Comparison of ENCODE assay signal across 15 cellular contexts in the genomic region with DNA sequence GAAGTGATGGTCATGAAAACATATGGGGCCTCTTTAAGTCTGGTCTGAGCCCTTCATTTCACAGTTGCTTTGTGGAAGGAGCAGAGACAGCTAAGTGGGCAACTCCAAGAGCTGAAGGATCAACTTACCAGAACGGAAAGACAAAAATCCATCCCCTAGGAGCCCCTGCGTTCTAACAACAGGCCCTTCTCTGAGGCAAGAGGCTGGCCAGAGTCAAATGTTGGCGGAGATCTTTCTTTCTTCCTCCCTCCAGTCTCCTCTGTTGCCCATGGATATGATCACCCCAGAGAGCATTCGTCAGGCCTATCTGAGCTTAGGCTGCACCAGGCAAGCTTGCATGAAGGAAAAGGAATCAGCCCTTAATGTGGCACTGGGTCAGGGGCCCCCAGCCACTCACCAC. TPM values are rescaled to one million over a fixed set of nuclear protein-coding genes. Genes with fewer than 3 reads are reported as not detected.
DNase-seq lines count a peak whose midpoint lies in the region; ATAC-seq lines count a peak whose summit lies in the region.
"Had no signal": no experiment of that assay in that cellular context is flagged by ENCODE, and none has a peak within 500 bp of the region (broad histone marks: within the 10 kb centered on the region; RNA-seq: fewer than 3 reads in every experiment).

No MANE protein-coding gene starts in this region.

- H3K4me3 ChIP-seq in mesendoderm (ENCODE audit: low read length) = no peak overlapping the region
- H3K4me3 ChIP-seq in naive thymus-derived CD4-positive, alpha-beta T cell (ENCODE audit: low read length) = no peak overlapping the region

- H3K4me3 Mint-ChIP-seq in activated CD8-positive, alpha-beta memory T cell treated with anti-CD3 and anti-CD28 coated beads, Interleukin-2, amount 10 ng/mL, durations not matched to agents 7 days and 5 days = no peak overlapping the region
- H3K4me3 Mint-ChIP-seq in stimulated activated effector memory CD8-positive, alpha-beta T cell treated with anti-CD3 and anti-CD28 coated beads, Interleukin-12 subunit alpha, Interleukin-12 subunit beta, amount 100 ng/mL, for 72 hours = no peak overlapping the region
- H3K4me3 Mint-ChIP-seq in naive thymus-derived CD4-positive, alpha-beta T cell = no peak overlapping the region
- H3K4me3 Mint-ChIP-seq: CD14-positive monocyte; CD8-positive, alpha-beta memory T cell; HFFc6 had no signal

- no peaks in the 10 kb centered on the region for H3K79me2 ChIP-seq in mesendoderm (ENCODE audit: control insufficient read depth, insufficient read depth, low read length)

- H4K8ac ChIP-seq in mesendoderm (ENCODE audit: low read depth, low read length) = no peak overlapping the region

- no peak overlapping the region for H2BK15ac ChIP-seq in mesendoderm (replicated peaks; ENCODE audit: low read depth)

- no peaks in the 10 kb centered on the region for H3K27me3 ChIP-seq in mesendoderm (ENCODE audit: insufficient read depth, low read length, poor library complexity)
- H3K27me3 ChIP-seq in naive thymus-derived CD4-positive, alpha-beta T cell (ENCODE audit: control insufficient read depth in 2 of 2, insufficient read depth in 2 of 2, low read length in 2 of 2) = no peaks in the 10 kb centered on the region

- H3K4me1 ChIP-seq in mesendoderm (ENCODE audit: control insufficient read depth, low read depth, low read length) = peaks cover 4% of the 10 kb centered on the region
- peaks cover 2 to 8% of the 10 kb centered on the region in 2 donors for H3K4me1 ChIP-seq in naive thymus-derived CD4-positive, alpha-beta T cell (ENCODE audit: control insufficient read depth in 2 of 2, insufficient read depth in 2 of 2, low read length in 2 of 2)
- H3K4me1 ChIP-seq: Caco-2 had no signal

- H3K56ac ChIP-seq in mesendoderm (ENCODE audit: low read length) = no peak overlapping the region

- H3K36me3 Mint-ChIP-seq in activated CD8-positive, alpha-beta memory T cell treated with anti-CD3 and anti-CD28 coated beads, Interleukin-2, amount 10 ng/mL, durations not matched to agents 7 days and 5 days = peaks cover 1% of the 10 kb centered on the region
- no peaks in the 10 kb centered on the region for H3K36me3 Mint-ChIP-seq in stimulated activated effector memory CD8-positive, alpha-beta T cell treated with anti-CD3 and anti-CD28 coated beads, Interleukin-12 subunit alpha, Interleukin-12 subunit beta, amount 100 ng/mL, for 72 hours
- H3K36me3 Mint-ChIP-seq in naive thymus-derived CD4-positive, alpha-beta T cell = peaks cover 0 to 4% (median 0%) of the 10 kb centered on the region in 5 donors
- H3K36me3 Mint-ChIP-seq: CD14-positive monocyte; CD8-positive, alpha-beta memory T cell had no signal

- no peak overlapping the region for H3K27ac ChIP-seq in mesendoderm (ENCODE audit: low read depth, low read length)
- no peak overlapping the region for H3K27ac ChIP-seq in naive thymus-derived CD4-positive, alpha-beta T cell (ENCODE audit: low read depth, low read length)
- H3K27ac ChIP-seq: 22Rv1, HL-60 had no signal

- H3K9me3 Mint-ChIP-seq in activated CD8-positive, alpha-beta memory T cell treated with anti-CD3 and anti-CD28 coated beads, Interleukin-2, amount 10 ng/mL, durations not matched to agents 7 days and 5 days (ENCODE audit: low read depth) = no peaks in the 10 kb centered on the region
- no peaks in the 10 kb centered on the region for H3K9me3 Mint-ChIP-seq in stimulated activated effector memory CD8-positive, alpha-beta T cell treated with anti-CD3 and anti-CD28 coated beads, Interleukin-12 subunit alpha, Interleukin-12 subunit beta, amount 100 ng/mL, for 72 hours
- peaks cover 0 to 2% (median 0%) of the 10 kb centered on the region in 11 donors for H3K9me3 Mint-ChIP-seq in naive thymus-derived CD4-positive, alpha-beta T cell
- H3K9me3 Mint-ChIP-seq: CD14-positive monocyte; CD8-positive, alpha-beta memory T cell; HFFc6 had no signal

- no peak overlapping the region for H2BK120ac ChIP-seq in mesendoderm (ENCODE audit: low read depth, low read length)

- H3K18ac ChIP-seq in mesendoderm (ENCODE audit: low read length) = peak overlapping the region; percentile 70

- intact Hi-C loops in naive thymus-derived CD4-positive, alpha-beta T cell (cut with micrococcal nuclease) = no loop called here

- no peaks in the 10 kb centered on the region for H3K79me1 ChIP-seq in mesendoderm (ENCODE audit: low read length)

- H4K5ac ChIP-seq in mesendoderm (ENCODE audit: low read length) = no peak overlapping the region

- no peak overlapping the region for H2AK5ac ChIP-seq in mesendoderm (ENCODE audit: low read length)

- H3K4me2 ChIP-seq in mesendoderm (ENCODE audit: low read length) = no peak overlapping the region

- H3K23ac ChIP-seq in mesendoderm (ENCODE audit: low read length) = no peak overlapping the region

- CTCF ChIA-PET in activated CD8-positive, alpha-beta memory T cell treated with anti-CD3 and anti-CD28 coated beads, Interleukin-2, amount 10 ng/mL, durations not matched to agents 7 days and 5 days (lab: Charles Lee) = no interaction called here
- CTCF ChIA-PET in naive thymus-derived CD4-positive, alpha-beta T cell (lab: Charles Lee) = no interaction called here

- H3K9me3 ChIP-seq in naive thymus-derived CD4-positive, alpha-beta T cell (ENCODE audit: control insufficient read depth in 2 of 3, low read length in 3 of 3) = no peaks in the 10 kb centered on the region

- peak; percentile 42 for DNase-seq in activated CD8-positive, alpha-beta memory T cell treated with anti-CD3 and anti-CD28 coated beads for 24 hours
- no peak for DNase-seq in activated CD8-positive, alpha-beta memory T cell treated with anti-CD3 and anti-CD28 coated beads, Interleukin-2, amount 10 ng/mL, durations not matched to agents 7 days and 5 days
- no peak for DNase-seq in mesendoderm
- DNase-seq in stimulated activated effector memory CD8-positive, alpha-beta T cell treated with anti-CD3 and anti-CD28 coated beads, Interleukin-12 subunit alpha, Interleukin-12 subunit beta, amount 100 ng/mL, for 72 hours (ENCODE audit: low spot score in 2 of 2) = no peak
- DNase-seq in NCI-H345 treated with DMSO at 0.1 percent for 48 hours (lab: John Stamatoyannopoulos, UW; ENCODE audit: unreplicated experiment) = no peak
- DNase-seq in naive thymus-derived CD4-positive, alpha-beta T cell = no peak
- no peak for DNase-seq in NCI-H69 (lab: John Stamatoyannopoulos, UW)
- DNase-seq: Caco-2; CD8-positive, alpha-beta memory T cell; DND-41; HCEC 1CT; HFFc6 had no signal

- no peaks in the 10 kb centered on the region for H3K36me3 ChIP-seq in mesendoderm (ENCODE audit: control insufficient read depth, insufficient read depth, low read length)
- no peaks in the 10 kb centered on the region for H3K36me3 ChIP-seq in naive thymus-derived CD4-positive, alpha-beta T cell (ENCODE audit: control insufficient read depth in 2 of 3, insufficient read depth in 3 of 3, low read length in 3 of 3)

- ATAC-seq in activated CD8-positive, alpha-beta memory T cell treated with anti-CD3 and anti-CD28 coated beads, Interleukin-2, amount 10 ng/mL, durations not matched to agents 7 days and 5 days = no peak
- ATAC-seq in stimulated activated effector memory CD8-positive, alpha-beta T cell treated with anti-CD3 and anti-CD28 coated beads, Interleukin-12 subunit alpha, Interleukin-12 subunit beta, amount 100 ng/mL, for 72 hours = no peak
- no peak for ATAC-seq in naive thymus-derived CD4-positive, alpha-beta T cell

- no peak overlapping the region for H3K9ac ChIP-seq in mesendoderm (ENCODE audit: low read length)

- peaks cover 5% of the 10 kb centered on the region for H3K27me3 Mint-ChIP-seq in activated CD8-positive, alpha-beta memory T cell treated with anti-CD3 and anti-CD28 coated beads, Interleukin-2, amount 10 ng/mL, durations not matched to agents 7 days and 5 days
- H3K27me3 Mint-ChIP-seq in naive thymus-derived CD4-positive, alpha-beta T cell = peaks cover 0 to 4% (median 0%) of the 10 kb centered on the region in 5 donors

- POLR2A ChIA-PET in naive thymus-derived CD4-positive, alpha-beta T cell (lab: Charles Lee) = no interaction called here

- H3K4ac ChIP-seq in mesendoderm (ENCODE audit: low read depth, low read length) = no peak overlapping the region

- no CpG with 5 or more reads among the region's 4 CpGs for WGBS in mesendoderm (ENCODE audit: extremely low coverage, insufficient coverage, low lambda C conversion rate)

- H2BK5ac ChIP-seq in mesendoderm (ENCODE audit: low read length) = no peak overlapping the region

- H3K4me1 Mint-ChIP-seq in activated CD8-positive, alpha-beta memory T cell treated with anti-CD3 and anti-CD28 coated beads, Interleukin-2, amount 10 ng/mL, durations not matched to agents 7 days and 5 days = peaks cover 31% of the 10 kb centered on the region
- peaks cover 24% of the 10 kb centered on the region for H3K4me1 Mint-ChIP-seq in stimulated activated effector memory CD8-positive, alpha-beta T cell treated with anti-CD3 and anti-CD28 coated beads, Interleukin-12 subunit alpha, Interleukin-12 subunit beta, amount 100 ng/mL, for 72 hours
- H3K4me1 Mint-ChIP-seq in naive thymus-derived CD4-positive, alpha-beta T cell = peaks cover 4 to 43% (median 8%) of the 10 kb centered on the region in 7 donors

- H3K27ac Mint-ChIP-seq in activated CD8-positive, alpha-beta memory T cell treated with anti-CD3 and anti-CD28 coated beads, Interleukin-2, amount 10 ng/mL, durations not matched to agents 7 days and 5 days = no peak overlapping the region
- H3K27ac Mint-ChIP-seq in stimulated activated effector memory CD8-positive, alpha-beta T cell treated with anti-CD3 and anti-CD28 coated beads, Interleukin-12 subunit alpha, Interleukin-12 subunit beta, amount 100 ng/mL, for 72 hours = peak overlapping the region; percentile 39
- no peak overlapping the region for H3K27ac Mint-ChIP-seq in naive thymus-derived CD4-positive, alpha-beta T cell
- H3K27ac Mint-ChIP-seq: CD8-positive, alpha-beta memory T cell; HFFc6 had no signal

RNA-seq across cellular contexts. Expression of gene CCND2, which starts 53.1 kb away (rescaled TPM):
- 100 to 1,000 TPM; 492 to 862 TPM for total RNA-seq in activated CD8-positive, alpha-beta memory T cell treated with anti-CD3 and anti-CD28 coated beads, Interleukin-2, amount 10 ng/mL, durations not matched to agents 7 days and 5 days
- polyA plus RNA-seq in mesendoderm (2013, experiment 1 of 2) = 117 TPM
- polyA plus RNA-seq in mesendoderm (2013, experiment 2 of 2) = 108 TPM
- 100 to 1,000 TPM in 3 of 5 experiments, 10 to 100 TPM in 2; 95.7 to 659 (median 125) TPM for total RNA-seq in naive thymus-derived CD4-positive, alpha-beta T cell
- polyA plus RNA-seq in naive thymus-derived CD4-positive, alpha-beta T cell = 10 to 100 TPM; 57.3 to 65.1 TPM
